Comparison of ENCODE assay signal across 14 cellular contexts in genomic region chr3:114376516-114376915, GRCh38.
"Had no signal": no experiment of that assay in that cellular context is flagged by ENCODE, and none has a peak within 500 bp of the region (broad histone marks: within the 10 kb centered on the region; RNA-seq: fewer than 3 reads in every experiment).

No MANE protein-coding gene starts in this region.

- H3K27me3 ChIP-seq: neural progenitor cell, ovary had no signal

- H3K4me3 Mint-ChIP-seq: activated CD4-positive, alpha-beta memory T cell treated with anti-CD3 and anti-CD28 coated beads, Interleukin-2, amount 10 ng/mL, durations not matched to agents 7 days and 5 days; activated CD4-positive, alpha-beta T cell treated with anti-CD3 and anti-CD28 coated beads for 36 hours; neural progenitor cell had no signal

- H3K9me3 Mint-ChIP-seq: activated CD4-positive, alpha-beta memory T cell treated with anti-CD3 and anti-CD28 coated beads, Interleukin-2, amount 10 ng/mL, durations not matched to agents 7 days and 5 days; neural progenitor cell had no signal

- H3K9ac ChIP-seq: neural progenitor cell, SK-N-SH had no signal

- FAIRE-seq: astrocyte had no signal

- H3K27me3 Mint-ChIP-seq: activated CD4-positive, alpha-beta memory T cell treated with anti-CD3 and anti-CD28 coated beads, Interleukin-2, amount 10 ng/mL, durations not matched to agents 7 days and 5 days; activated CD4-positive, alpha-beta T cell treated with anti-CD3 and anti-CD28 coated beads for 36 hours had no signal

- H3K9me3 ChIP-seq: ovary, SK-N-SH had no signal

- H2AFZ ChIP-seq: neural progenitor cell had no signal

- H3K9me2 ChIP-seq: SK-N-SH had no signal

- H3K27ac Mint-ChIP-seq: activated CD4-positive, alpha-beta memory T cell treated with anti-CD3 and anti-CD28 coated beads, Interleukin-2, amount 10 ng/mL, durations not matched to agents 7 days and 5 days; activated CD4-positive, alpha-beta T cell treated with anti-CD3 and anti-CD28 coated beads for 36 hours; neural progenitor cell had no signal

- H3K27ac ChIP-seq: neural progenitor cell, ovary, VCaP had no signal

- H3K4me2 ChIP-seq: neural progenitor cell, SK-N-SH had no signal

- H3K4me1 Mint-ChIP-seq: activated CD4-positive, alpha-beta memory T cell treated with anti-CD3 and anti-CD28 coated beads, Interleukin-2, amount 10 ng/mL, durations not matched to agents 7 days and 5 days; activated CD4-positive, alpha-beta T cell treated with anti-CD3 and anti-CD28 coated beads for 36 hours; neural progenitor cell had no signal

- H3K4me3 ChIP-seq: neural progenitor cell, ovary had no signal

- H3K36me3 ChIP-seq: neural progenitor cell, ovary had no signal

- ATAC-seq: activated CD4-positive, alpha-beta T cell treated with anti-CD3 and anti-CD28 coated beads for 36 hours; left cardiac atrium had no signal

- DNase-seq: activated CD4-positive, alpha-beta memory T cell treated with anti-CD3 and anti-CD28 coated beads, Interleukin-2, amount 10 ng/mL, durations not matched to agents 7 days and 5 days; activated CD4-positive, alpha-beta T cell treated with anti-CD3 and anti-CD28 coated beads for 36 hours; activated CD8-positive, alpha-beta memory T cell treated with anti-CD3 and anti-CD28 coated beads, Interleukin-2, amount 50 U/mL, for 48 hours; activated naive CD4-positive, alpha-beta T cell; cortex of kidney; effector CD8-positive, alpha-beta T cell; hippocampal formation; left cardiac atrium; ovary; SK-N-SH; T-helper 1 cell had no signal
